Comparison of ENCODE assay signal across 8 cellular contexts in the genomic region with DNA sequence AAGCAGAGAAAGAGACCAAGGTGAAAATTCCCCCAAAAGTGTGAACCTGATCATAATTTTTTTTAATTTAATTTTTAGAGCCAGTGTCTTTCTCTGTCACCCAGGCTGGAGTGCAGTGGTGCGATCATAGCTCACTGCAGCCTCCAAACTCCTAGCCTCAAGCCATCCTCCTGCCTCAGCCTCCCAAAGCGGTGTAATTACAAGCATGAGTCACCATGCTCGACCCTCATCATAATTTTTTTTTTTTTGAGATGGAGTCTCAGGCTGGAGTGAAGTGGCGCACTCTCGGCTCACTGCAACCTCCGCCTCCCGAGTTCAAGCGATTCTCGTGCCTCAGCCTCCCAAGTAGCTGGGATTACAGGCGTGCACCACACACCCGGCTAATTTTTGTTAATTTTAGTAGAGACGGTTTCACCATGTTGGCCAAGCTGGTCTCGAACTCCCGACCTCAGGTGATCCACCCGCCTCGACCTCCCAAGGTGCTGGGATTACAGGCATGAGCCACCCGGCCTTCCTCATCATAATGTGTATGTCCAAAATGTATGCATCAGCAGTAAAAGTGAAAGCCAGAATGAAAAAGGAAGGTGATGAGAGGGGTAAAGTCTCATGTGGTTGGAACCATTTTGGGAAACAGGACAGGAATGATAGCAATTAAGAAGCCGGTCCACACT. TPM values are rescaled to one million over a fixed set of nuclear protein-coding genes. Genes with fewer than 3 reads are reported as not detected.
DNase-seq lines count a peak whose midpoint lies in the region; ATAC-seq and TF ChIP-seq lines count a peak whose summit lies in the region.
"Not testable (repeated sequence)": the region's sequence is repeated elsewhere in the genome, so short reads cannot be mapped to it uniquely, and the experiment has no call there.

No MANE protein-coding gene starts in this region.

- peaks cover 30% of the 10 kb centered on the region for H3K4me1 Mint-ChIP-seq in activated CD4-positive, alpha-beta T cell treated with anti-CD3 and anti-CD28 coated beads, Interleukin-2, amount 10 ng/mL, durations not matched to agents 7 days and 5 days
- H3K4me1 Mint-ChIP-seq in brain (peaks cover 35% of the 10 kb centered on the region), memory B cell (peaks cover 15% of the 10 kb centered on the region)

- H3K27me3 ChIP-seq in DND-41 (ENCODE audit: insufficient read depth, low read length, poor library complexity); MG63; upper lobe of left lung: not testable (repeated sequence)

- H3K4me1 ChIP-seq in DND-41 (ENCODE audit: insufficient read depth, low read length) (peaks cover 33% of the 10 kb centered on the region), upper lobe of left lung (peaks cover 18 to 38% (median 24%) of the 10 kb centered on the region in 4 donors)

- not testable (repeated sequence) for TF ChIP-seq CTCF in DND-41 (IDR thresholded peaks at IDR 0.05; ENCODE audit: borderline replicate concordance, extremely low read depth, low read length, poor library complexity, severe bottlenecking); brain (conservative IDR thresholded peaks at IDR 0.05); fibroblast of pulmonary artery (IDR thresholded peaks at IDR 0.05; ENCODE audit: low read length, missing control alignments); retinal pigment epithelial cell (conservative IDR thresholded peaks at IDR 0.05; ENCODE audit: low read depth, low read length); upper lobe of left lung (IDR thresholded peaks at IDR 0.05)

- H3K9ac ChIP-seq in DND-41 (ENCODE audit: low read depth, low read length): peak overlapping the region; percentile 98

- H3K27ac ChIP-seq in DND-41 (ENCODE audit: low read length) (peak overlapping the region; percentile 100), upper lobe of left lung (peak overlapping the region; percentile 93 to 98 (median 96))

- H3K9me3 Mint-ChIP-seq in activated CD4-positive, alpha-beta T cell treated with anti-CD3 and anti-CD28 coated beads, Interleukin-2, amount 10 ng/mL, durations not matched to agents 7 days and 5 days; brain; memory B cell: not testable (repeated sequence)

- peaks cover 41% of the 10 kb centered on the region for H3K79me2 ChIP-seq in DND-41 (ENCODE audit: insufficient read depth, low read length)

- ATAC-seq in DND-41 (ENCODE audit: insufficient read depth, low read depth); memory B cell (ENCODE audit: low read depth); upper lobe of left lung (ENCODE audit: low FRiP score in 2 of 2): not testable (repeated sequence)

- H3K9me3 ChIP-seq in DND-41 (ENCODE audit: insufficient read depth, low read length, severe bottlenecking); MG63; upper lobe of left lung: not testable (repeated sequence)

- 80% methylated on average over 18 of the region's 18 CpGs for WGBS in upper lobe of left lung, 2 donors

- peaks cover 27% of the 10 kb centered on the region for H3K36me3 ChIP-seq in DND-41 (ENCODE audit: insufficient read depth, low read length)
- H3K36me3 ChIP-seq in MG63: peaks cover 32% of the 10 kb centered on the region
- H3K36me3 ChIP-seq in upper lobe of left lung: peaks cover 1 to 20% (median 11%) of the 10 kb centered on the region in 4 donors

- not testable (repeated sequence) for H3K27me3 Mint-ChIP-seq in activated CD4-positive, alpha-beta T cell treated with anti-CD3 and anti-CD28 coated beads, Interleukin-2, amount 10 ng/mL, durations not matched to agents 7 days and 5 days; memory B cell
- H3K27me3 Mint-ChIP-seq in brain: peaks cover 12% of the 10 kb centered on the region

- CTCF ChIA-PET in activated CD4-positive, alpha-beta T cell treated with anti-CD3 and anti-CD28 coated beads, Interleukin-2, amount 10 ng/mL, durations not matched to agents 7 days and 5 days (lab: Charles Lee): interaction anchor here (0.7 to 2.4 kb wide), 3 partner anchors 17 to 1130 kb away, joined by 3 to 7 read pairs (median 4); no protein-coding TSS in a partner anchor

- peak overlapping the region; percentile 99 for H2AFZ ChIP-seq in DND-41 (ENCODE audit: low read depth, low read length)

- peaks cover 12% of the 10 kb centered on the region; the same call in 1 of the 2 replicates for H4K20me1 ChIP-seq in DND-41 (ENCODE audit: insufficient read depth, low read length)

- TF ChIP-seq EP300 in upper lobe of left lung (IDR thresholded peaks at IDR 0.05): not testable (repeated sequence)

- peak overlapping the region; percentile 79 for H3K4me2 ChIP-seq in DND-41 (ENCODE audit: insufficient read depth, low read length)

- H3K27ac Mint-ChIP-seq in activated CD4-positive, alpha-beta T cell treated with anti-CD3 and anti-CD28 coated beads, Interleukin-2, amount 10 ng/mL, durations not matched to agents 7 days and 5 days: peak overlapping the region; percentile 92
- H3K27ac Mint-ChIP-seq in brain: peak overlapping the region; percentile 96 to 100 (median 99)
- peak overlapping the region; percentile 86 for H3K27ac Mint-ChIP-seq in memory B cell

- peak overlapping the region; percentile 84 for H3K4me3 Mint-ChIP-seq in activated CD4-positive, alpha-beta T cell treated with anti-CD3 and anti-CD28 coated beads, Interleukin-2, amount 10 ng/mL, durations not matched to agents 7 days and 5 days
- H3K4me3 Mint-ChIP-seq in brain: peak overlapping the region; percentile 95 to 99 (median 99)
- H3K4me3 Mint-ChIP-seq in memory B cell: peak overlapping the region; percentile 88

- not testable (repeated sequence) for TF ChIP-seq POLR2A in upper lobe of left lung (IDR thresholded peaks at IDR 0.05)

- H3K36me3 Mint-ChIP-seq in activated CD4-positive, alpha-beta T cell treated with anti-CD3 and anti-CD28 coated beads, Interleukin-2, amount 10 ng/mL, durations not matched to agents 7 days and 5 days (ENCODE audit: low read depth): peaks cover 27% of the 10 kb centered on the region
- H3K36me3 Mint-ChIP-seq in brain: peaks cover 21% of the 10 kb centered on the region
- H3K36me3 Mint-ChIP-seq in memory B cell: not testable (repeated sequence)

- not testable (repeated sequence) for DNase-seq in DND-41; MG63; activated CD4-positive, alpha-beta T cell treated with anti-CD3 and anti-CD28 coated beads, Interleukin-2, amount 10 ng/mL, durations not matched to agents 7 days and 5 days; fibroblast of pulmonary artery (ENCODE audit: low read depth); memory B cell (ENCODE audit: low spot score in 2 of 2); retinal pigment epithelial cell (ENCODE audit: low read depth); upper lobe of left lung

- POLR2A ChIA-PET in activated CD4-positive, alpha-beta T cell treated with anti-CD3 and anti-CD28 coated beads, Interleukin-2, amount 10 ng/mL, durations not matched to agents 7 days and 5 days (lab: Charles Lee): interaction anchor here (1.1 kb wide), 1 partner anchor 240 kb away, joined by 4 read pairs; a partner anchor contains a TSS

- H3K4me3 ChIP-seq in DND-41 (ENCODE audit: low read depth in 1 of 2, low read length in 2 of 2) (peak overlapping the region; percentile 84 to 91; a peak in 3 of 4 replicates), MG63 (peak overlapping the region; percentile 94), fibroblast of pulmonary artery (replicated peaks; ENCODE audit: low read depth, low read length) (peak overlapping the region; percentile 94), retinal pigment epithelial cell (ENCODE audit: low read length) (peak overlapping the region; percentile 98), upper lobe of left lung (peak overlapping the region; percentile 66 to 86 (median 76))

RNA-seq across cellular contexts. Expression of a gene that starts 0.6 kb away (rescaled TPM):
- 543 and 804 TPM in 2 replicates for total RNA-seq in MG63 (2014; rRNA removed; shearing (Covaris generic); ENCODE audit: low replicate concordance)
- total RNA-seq in activated CD4-positive, alpha-beta T cell treated with anti-CD3 and anti-CD28 coated beads, Interleukin-2, amount 10 ng/mL, durations not matched to agents 7 days and 5 days: 100 to 1,000 TPM; 255 to 259 TPM
- polyA plus RNA-seq in brain (ENCODE audit: insufficient read depth, low read depth, low replicate concordance): 110 TPM
- 100 to 1,000 TPM in 4 of 6 donors, 10 to 100 TPM in 2; 48.2 to 176 (median 120) TPM for total RNA-seq in upper lobe of left lung

RNA-seq across cellular contexts. Expression of a gene that starts 25.7 kb away (rescaled TPM):
- 3.1 and 3.9 TPM in 2 replicates for total RNA-seq in MG63 (2014; rRNA removed; shearing (Covaris generic); ENCODE audit: low replicate concordance)
- total RNA-seq in activated CD4-positive, alpha-beta T cell treated with anti-CD3 and anti-CD28 coated beads, Interleukin-2, amount 10 ng/mL, durations not matched to agents 7 days and 5 days: 1 to 10 TPM; 2.4 to 4.0 TPM
- polyA plus RNA-seq in brain (ENCODE audit: insufficient read depth, low read depth, low replicate concordance): 3.9 TPM
- total RNA-seq in upper lobe of left lung: 1 to 10 TPM in 1 of 6 donors, under 1 TPM in 3, not detected in 2; 0.29 to 1.5 (median 0.38) TPM

RNA-seq across cellular contexts. Expression of a gene that starts 32.2 kb away (rescaled TPM):
- 3.8 and 13.8 TPM in 2 replicates for total RNA-seq in MG63 (2014; rRNA removed; shearing (Covaris generic); ENCODE audit: low replicate concordance)
- total RNA-seq in activated CD4-positive, alpha-beta T cell treated with anti-CD3 and anti-CD28 coated beads, Interleukin-2, amount 10 ng/mL, durations not matched to agents 7 days and 5 days: 1 to 10 TPM; 3.7 to 4.7 TPM
- 6.6 TPM for polyA plus RNA-seq in brain (ENCODE audit: insufficient read depth, low read depth, low replicate concordance)
- total RNA-seq in upper lobe of left lung: 1 to 10 TPM; 2.8 to 6.3 (median 3.2) TPM
